Comparison of ENCODE assay signal across 2 cellular contexts in genomic region chr22:36365020-36365411, GRCh38.
A peak's percentile ranks its signal among the peaks of the same experiment; 100 is the strongest.
TF ChIP-seq lines count a peak whose summit lies in the region.

No MANE protein-coding gene starts in this region.

TF ChIP-seq in HEK293, 187 proteins besides CTCF, POLR2A, EP300 and RAD21 (continued from another document and continues in another):
- TF ChIP-seq ZNF660 (tag by site-specific recombination; IDR thresholded peaks at IDR 0.05) (peak; percentile 68), ZNF777 (tag by site-specific recombination; IDR thresholded peaks at IDR 0.05; ENCODE audit: borderline replicate concordance) (no peak), ZNF658 (tag by site-specific recombination; IDR thresholded peaks at IDR 0.05) (no peak), FEZF1 (tag by site-specific recombination; IDR thresholded peaks at IDR 0.05) (peak; percentile 69), ZNF704 (tag by site-specific recombination; IDR thresholded peaks at IDR 0.05) (no peak), ZNF2 (tag by site-specific recombination; IDR thresholded peaks at IDR 0.05) (no peak), SETDB1 (IDR thresholded peaks at IDR 0.05; ENCODE audit: insufficient read length, low read length) (no peak), RBAK (tag by site-specific recombination; IDR thresholded peaks at IDR 0.05) (no peak), ZNF514 (tag by site-specific recombination; IDR thresholded peaks at IDR 0.05) (no peak), ZNF623 (tag by site-specific recombination; IDR thresholded peaks at IDR 0.05) (no peak), ZNF837 (tag by site-specific recombination; IDR thresholded peaks at IDR 0.05) (no peak), PATZ1 (tag by site-specific recombination; IDR thresholded peaks at IDR 0.05) (peak; percentile 81), EGR2 (tag by site-specific recombination; IDR thresholded peaks at IDR 0.05; ENCODE audit: low read depth) (peak; percentile 49; the same call in 1 of the 2 replicates), ZSCAN5A (tag by site-specific recombination; IDR thresholded peaks at IDR 0.05) (no peak), ZNF248 (tag by site-specific recombination; IDR thresholded peaks at IDR 0.05) (no peak), ZNF398 (tag by site-specific recombination; IDR thresholded peaks at IDR 0.05) (peak; percentile 50), ZNF513 (tag by site-specific recombination; IDR thresholded peaks at IDR 0.05) (no peak), ZBTB44 (tag by site-specific recombination; IDR thresholded peaks at IDR 0.05) (no peak), ZNF112 (tag by site-specific recombination; IDR thresholded peaks at IDR 0.05) (no peak), ZNF664 (tag by site-specific recombination; IDR thresholded peaks at IDR 0.05) (no peak)

TF ChIP-seq in K562, 482 proteins besides CTCF, POLR2A, EP300 and RAD21 (continued from another document and continues in another):
- TF ChIP-seq ZBTB40 (IDR thresholded peaks at IDR 0.05): peak; percentile 54; the same call in 1 of the 2 replicates
- TF ChIP-seq ZBTB40 (CRISPR knock-in tag; IDR thresholded peaks at IDR 0.05): no peak
- peak; percentile 96 for TF ChIP-seq CREM (IDR thresholded peaks at IDR 0.05; ENCODE audit: low read depth)
- TF ChIP-seq PBX2 (CRISPR knock-in tag; IDR thresholded peaks at IDR 0.05; ENCODE audit: low read depth): no peak
- TF ChIP-seq PBX2 (tag; conservative IDR thresholded peaks at IDR 0.05; ENCODE audit: low read depth): peak; percentile 70
- peak; percentile 74 for TF ChIP-seq ZBTB12 (CRISPR knock-in tag; IDR thresholded peaks at IDR 0.05)
- no peak for TF ChIP-seq PHF21A (IDR thresholded peaks at IDR 0.05; ENCODE audit: borderline replicate concordance, low read depth)
- TF ChIP-seq KHSRP (IDR thresholded peaks at IDR 0.05): 0 out of 2 replicates have a peak, but pooled peaks have one; percentile 42
- TF ChIP-seq NR2C2 (CRISPR knock-in tag; IDR thresholded peaks at IDR 0.05): no peak
- TF ChIP-seq NR2C2 (tag; IDR thresholded peaks at IDR 0.05): peak; percentile 40; the same call in 1 of the 2 replicates
- 0 out of 2 replicates have a peak, but pooled peaks have one; percentile 22 for TF ChIP-seq SMARCA4 (IDR thresholded peaks at IDR 0.05)
- TF ChIP-seq ARID1B (IDR thresholded peaks at IDR 0.05): peak; percentile 46; the same call in 1 of the 2 replicates
- TF ChIP-seq RCOR1 (IDR thresholded peaks at IDR 0.05; ENCODE audit: borderline replicate concordance in 1 of 2, low read depth in 2 of 2, low read length in 2 of 2): peak in 1 of 2 experiments; percentile 15; a peak in 1 of 4 replicates
- peak; percentile 96 for TF ChIP-seq MEIS2 (IDR thresholded peaks at IDR 0.05; ENCODE audit: partially characterized antibody)
- peak; percentile 57; the same call in 1 of the 2 replicates for TF ChIP-seq NBN (IDR thresholded peaks at IDR 0.05; ENCODE audit: low read depth)
- TF ChIP-seq JUND (IDR thresholded peaks at IDR 0.05; ENCODE audit: borderline replicate concordance, low read depth, low read length): peak; percentile 89
- peak; percentile 84; the same call in 1 of the 3 replicates for TF ChIP-seq JUND (tag; IDR thresholded peaks at IDR 0.05; ENCODE audit: borderline replicate concordance, low read depth, low read length)
- TF ChIP-seq ZNF507 (tag; conservative IDR thresholded peaks at IDR 0.05): no peak
- no peak for TF ChIP-seq ATF1 (CRISPR knock-in tag; IDR thresholded peaks at IDR 0.05)
- TF ChIP-seq ATF1 (tag; IDR thresholded peaks at IDR 0.05): peak; percentile 78
- peak; percentile 84 for TF ChIP-seq PKNOX1 (IDR thresholded peaks at IDR 0.05)
- TF ChIP-seq NEUROD1 (IDR thresholded peaks at IDR 0.05; ENCODE audit: borderline replicate concordance, low read depth, low read length, partially characterized antibody): peak; percentile 14
- peak; percentile 92 for TF ChIP-seq FOSL1 (tag; conservative IDR thresholded peaks at IDR 0.05)
- peak; percentile 85 for TF ChIP-seq ATF3 (IDR thresholded peaks at IDR 0.05)
- TF ChIP-seq ATF3 (CRISPR knock-in tag; conservative IDR thresholded peaks at IDR 0.05): no peak
- peak; percentile 26; the same call in 1 of the 2 replicates for TF ChIP-seq VEZF1 (CRISPR knock-in tag; IDR thresholded peaks at IDR 0.05)
- TF ChIP-seq GABPA (tag; conservative IDR thresholded peaks at IDR 0.05; ENCODE audit: low read depth): peak; percentile 80
- no peak for TF ChIP-seq ELK3 (CRISPR knock-in tag; IDR thresholded peaks at IDR 0.05)
- TF ChIP-seq ETV1 (tag; conservative IDR thresholded peaks at IDR 0.05; ENCODE audit: low read depth): peak; percentile 48
- TF ChIP-seq CREB1 (IDR thresholded peaks at IDR 0.05): peak; percentile 96
- peak; percentile 94 for TF ChIP-seq CREB1 (CRISPR knock-in tag; IDR thresholded peaks at IDR 0.05)
- peak; percentile 21; the same call in 1 of the 2 replicates for TF ChIP-seq ZBTB33 (CRISPR knock-in tag; IDR thresholded peaks at IDR 0.05)
